ENCODE assay signal across 16 cellular contexts in the genomic region with DNA sequence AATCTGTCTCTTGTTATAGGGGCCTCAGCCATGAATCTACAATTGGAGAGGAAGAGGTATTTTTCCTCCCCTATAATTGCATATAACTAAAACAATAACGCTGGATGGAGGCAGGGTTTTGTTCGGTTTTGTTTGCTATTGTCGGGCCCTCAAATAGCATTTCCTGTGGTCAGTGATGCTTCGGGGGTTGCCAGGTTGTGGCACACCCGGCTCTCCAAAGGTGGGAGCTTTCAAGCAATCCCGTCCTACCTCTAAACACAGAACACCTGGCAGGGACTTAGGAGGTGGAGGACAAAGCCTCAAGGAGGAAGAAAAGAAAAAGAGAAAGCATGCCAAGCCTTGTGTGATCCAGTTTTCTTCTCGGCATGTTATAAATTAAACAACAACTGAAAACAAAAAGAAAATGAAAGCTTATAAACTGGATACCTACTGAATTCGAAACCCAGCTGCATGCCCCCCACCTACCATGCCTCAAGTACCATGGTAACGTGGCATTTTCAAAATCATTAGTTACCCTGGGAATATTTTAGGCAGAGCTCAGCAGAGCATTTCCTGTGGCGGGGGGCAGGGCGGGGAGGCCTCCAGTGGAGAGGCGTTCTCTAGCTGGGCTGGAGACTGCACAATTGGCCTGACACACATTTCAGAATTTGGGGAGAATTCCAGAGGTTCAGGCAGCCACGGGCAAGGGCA.
DNase-seq lines count a peak whose midpoint lies in the region; ATAC-seq, FAIRE-seq and TF ChIP-seq lines count a peak whose summit lies in the region.
"Had no signal": no experiment of that assay in that cellular context is flagged by ENCODE, and none has a peak within 500 bp of the region (broad histone marks: within the 10 kb centered on the region; RNA-seq: fewer than 3 reads in every experiment).

No MANE protein-coding gene starts in this region.

- no peak for FAIRE-seq in keratinocyte (lab: Jason Lieb, UNC)

- H2AFZ ChIP-seq in keratinocyte (ENCODE audit: control insufficient read depth, low read length), result peak overlapping the region; percentile 3

- H3K36me3 ChIP-seq in keratinocyte (ENCODE audit: control insufficient read depth in 2 of 2, extremely low read depth in 1 of 2, insufficient read depth in 2 of 2, low read length in 2 of 2), result no peaks in the 10 kb centered on the region
- H3K36me3 ChIP-seq in HAP-1 (replicated peaks), result no peaks in the 10 kb centered on the region
- H3K36me3 ChIP-seq: BE2C had no signal

- H3K9ac ChIP-seq in keratinocyte (ENCODE audit: control insufficient read depth, extremely low read depth, insufficient read depth, low read length), result no peak overlapping the region

- H3K9me3 ChIP-seq in AG04450 (ENCODE audit: control insufficient read depth, insufficient read depth, low read length) (no peaks in the 10 kb centered on the region), keratinocyte (ENCODE audit: control insufficient read depth, low read depth, low read length) (no peaks in the 10 kb centered on the region), HAP-1 (no peaks in the 10 kb centered on the region)
- H3K9me3 ChIP-seq: BE2C had no signal

- dilution Hi-C loops in keratinocyte (cut with MboI; ENCODE audit: extremely low pct_ligation_motif_present, low sequenced_read_pairs), result no loop called here

- H3K79me2 ChIP-seq in keratinocyte (ENCODE audit: control insufficient read depth, insufficient read depth, low read length), result no peaks in the 10 kb centered on the region

- H4K20me1 ChIP-seq in keratinocyte (ENCODE audit: control insufficient read depth, extremely low read depth, insufficient read depth, low read length), result no peaks in the 10 kb centered on the region

- peak; percentile 54 for ATAC-seq in GM21717 (IDR thresholded peaks at IDR 0.05; ENCODE audit: unreplicated experiment)
- ATAC-seq: foreskin keratinocyte; HCT116; stimulated activated memory B cell treated with anti-CD40 and anti-IgM and Interleukin-4, amounts not matched to agents 10 μg/mL and 1 μg/mL and 100 μg/mL, for 72 hours had no signal

- POLR2A ChIA-PET in AG04450 (lab: Yijun Ruan, JAX), result interaction anchor here (0.6 kb wide), 1 partner anchor 204 kb away, joined by 4 read pairs; no protein-coding TSS in a partner anchor

- H3K27ac ChIP-seq in AG04450 (ENCODE audit: low read depth, low read length) (no peak overlapping the region), keratinocyte (ENCODE audit: control insufficient read depth, insufficient read depth, low read length) (no peak overlapping the region)
- H3K27ac ChIP-seq: foreskin keratinocyte had no signal

- H3K9me1 ChIP-seq in keratinocyte (ENCODE audit: control insufficient read depth, extremely low read depth, insufficient read depth, low read length), result no peaks in the 10 kb centered on the region

- H3K4me3 ChIP-seq in AG04450 (ENCODE audit: low read depth, low read length) (peak overlapping the region; percentile 7; the same call in 1 of the 2 replicates), keratinocyte (ENCODE audit: control insufficient read depth in 2 of 3, extremely low read depth in 1 of 3, insufficient read depth in 2 of 3, low read depth in 1 of 3, low read length in 3 of 3) (no peak overlapping the region), HAP-1 (no peak overlapping the region)

- TF ChIP-seq CTCF in AG04450 (IDR thresholded peaks at IDR 0.05; ENCODE audit: low read depth, low read length) (no peak), keratinocyte (optimal IDR thresholded peaks at IDR 0.05 in 1 of 3, IDR thresholded peaks at IDR 0.05 in 1 of 3, conservative IDR thresholded peaks at IDR 0.05 in 1 of 3; ENCODE audit: extremely low read depth in 1 of 3, insufficient read depth in 2 of 3, low read length in 3 of 3) (no peak)

- no peak overlapping the region for H3K4me2 ChIP-seq in keratinocyte (ENCODE audit: control insufficient read depth, extremely low read depth, insufficient read depth, low read depth, low read length)

- no peaks in the 10 kb centered on the region for H3K27me3 ChIP-seq in AG04450 (ENCODE audit: control insufficient read depth, insufficient read depth, low read length)
- no peaks in the 10 kb centered on the region for H3K27me3 ChIP-seq in keratinocyte (ENCODE audit: control insufficient read depth, extremely low read depth, insufficient read depth, low read length)
- H3K27me3 ChIP-seq in HAP-1 (ENCODE audit: low read depth), result no peaks in the 10 kb centered on the region
- H3K27me3 ChIP-seq: BE2C, foreskin keratinocyte had no signal

- DNase-seq in AG04450 (ENCODE audit: low read depth, low spot score) (no peak), NCI-H69 (lab: John Stamatoyannopoulos, UW) (peak; percentile 80), keratinocyte (ENCODE audit: low read depth, low spot score) (no peak), NCI-H187 (lab: John Stamatoyannopoulos, UW) (no peak), dermis blood vessel endothelial cell (no peak), HAP-1 (ENCODE audit: low spot score in 2 of 2) (no peak), DMS153 (lab: John Stamatoyannopoulos, UW) (no peak)
- DNase-seq: activated CD8-positive, alpha-beta memory T cell treated with anti-CD3 and anti-CD28 coated beads, Interleukin-2, amount 50 U/mL, for 4 hours; BE2C; central memory CD4-positive, alpha-beta T cell; foreskin keratinocyte; NCI-H446; T-helper 1 cell had no signal

- in situ Hi-C loops in HAP-1 (cut with MboI; ENCODE audit: low sequenced_read_pairs), result no loop called here

- H3K4me1 ChIP-seq in keratinocyte (ENCODE audit: control insufficient read depth, extremely low read depth, insufficient read depth, low read length), result no peaks in the 10 kb centered on the region
- peaks cover 12% of the 10 kb centered on the region for H3K4me1 ChIP-seq in HAP-1
- H3K4me1 ChIP-seq: BE2C, foreskin keratinocyte had no signal

- CTCF ChIA-PET in AG04450 (lab: Charles Lee), result no interaction called here
